ENCODE assay signal across 1 cellular context in genomic region chr7:129947001-129947400, GRCh38.
TF ChIP-seq lines count a peak whose summit lies in the region.

No MANE protein-coding gene starts in this region.

TF ChIP-seq in K562, 482 proteins besides CTCF, POLR2A, EP300 and RAD21 (continued from another document):
- TF ChIP-seq HMBOX1 (IDR thresholded peaks at IDR 0.05), result peak; percentile 73
